ENCODE assay signal across 9 cellular contexts in the genomic region with DNA sequence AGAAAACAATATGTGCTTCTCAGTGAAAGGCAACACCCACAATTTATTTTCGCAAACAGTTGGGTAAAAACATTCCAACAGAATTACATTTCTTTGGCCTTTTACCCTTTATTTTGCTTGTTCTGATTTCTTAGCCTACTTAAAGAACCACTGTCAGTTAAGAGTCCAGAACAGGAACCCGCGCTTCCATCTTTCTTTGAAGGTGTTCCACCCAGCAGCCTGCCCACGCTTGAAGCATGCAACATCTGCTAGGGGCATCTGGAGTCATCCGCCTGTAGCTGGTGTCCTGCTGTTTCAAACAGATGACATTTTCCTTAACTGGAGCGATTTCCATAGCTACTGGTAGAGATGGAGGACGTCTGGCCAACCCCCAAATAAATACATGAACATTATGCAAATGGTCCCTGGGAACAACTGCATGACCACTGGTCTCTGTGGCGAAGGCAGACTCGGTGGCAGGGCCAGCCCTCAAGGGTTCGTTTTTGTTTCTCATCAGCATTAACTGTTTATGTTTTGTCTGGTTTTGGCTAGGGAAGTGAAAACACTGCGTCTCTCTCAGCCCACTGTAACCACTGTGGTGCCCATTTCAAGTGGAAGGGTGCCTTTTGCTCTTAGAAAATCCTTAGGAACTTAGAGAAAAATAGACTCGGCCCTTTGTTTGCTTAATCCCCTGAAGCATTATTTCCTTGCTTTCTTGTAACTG. TPM values are rescaled to one million over a fixed set of nuclear protein-coding genes. Genes with fewer than 3 reads are reported as not detected.
DNase-seq lines count a peak whose midpoint lies in the region; ATAC-seq and TF ChIP-seq lines count a peak whose summit lies in the region.
"Had no signal": no experiment of that assay in that cellular context is flagged by ENCODE, and none has a peak within 500 bp of the region (broad histone marks: within the 10 kb centered on the region; RNA-seq: fewer than 3 reads in every experiment).

No MANE protein-coding gene starts in this region.

- no peaks in the 10 kb centered on the region for H3K36me3 ChIP-seq in RWPE2 (ENCODE audit: low read depth)
- no peaks in the 10 kb centered on the region for H3K36me3 ChIP-seq in naive thymus-derived CD4-positive, alpha-beta T cell (ENCODE audit: control insufficient read depth in 2 of 3, insufficient read depth in 3 of 3, low read length in 3 of 3)

- POLR2A ChIA-PET in naive thymus-derived CD4-positive, alpha-beta T cell (lab: Charles Lee) = no interaction called here

- TF ChIP-seq CTCF in RWPE2 (IDR thresholded peaks at IDR 0.05; ENCODE audit: poor library complexity, severe bottlenecking) = no peak
- TF ChIP-seq CTCF in nephron progenitor cell (IDR thresholded peaks at IDR 0.05) = no peak
- no peak for TF ChIP-seq CTCF in type B pancreatic cell (conservative IDR thresholded peaks at IDR 0.05)

- H3K27ac Mint-ChIP-seq in nephron progenitor cell = peak overlapping the region; percentile 72
- H3K27ac Mint-ChIP-seq in naive thymus-derived CD4-positive, alpha-beta T cell = no peak overlapping the region
- no peak overlapping the region for H3K27ac Mint-ChIP-seq in type B pancreatic cell
- H3K27ac Mint-ChIP-seq: H9 had no signal

- H3K27me3 ChIP-seq in RWPE2 (ENCODE audit: insufficient read depth, poor library complexity, severe bottlenecking) = no peaks in the 10 kb centered on the region
- no peaks in the 10 kb centered on the region for H3K27me3 ChIP-seq in naive thymus-derived CD4-positive, alpha-beta T cell (ENCODE audit: control insufficient read depth in 2 of 2, insufficient read depth in 2 of 2, low read length in 2 of 2)

- CTCF ChIA-PET in naive thymus-derived CD4-positive, alpha-beta T cell (lab: Charles Lee) = no interaction called here

- intact Hi-C loops in naive thymus-derived CD4-positive, alpha-beta T cell (cut with micrococcal nuclease) = no loop called here

- H3K4me3 Mint-ChIP-seq in nephron progenitor cell = no peak overlapping the region
- peak overlapping the region in 1 of 10 donors; percentile 67 for H3K4me3 Mint-ChIP-seq in naive thymus-derived CD4-positive, alpha-beta T cell
- no peak overlapping the region for H3K4me3 Mint-ChIP-seq in type B pancreatic cell
- H3K4me3 Mint-ChIP-seq: H9 had no signal

- H3K9me3 ChIP-seq in RWPE2 (ENCODE audit: severe bottlenecking) = no peaks in the 10 kb centered on the region
- no peaks in the 10 kb centered on the region for H3K9me3 ChIP-seq in naive thymus-derived CD4-positive, alpha-beta T cell (ENCODE audit: control insufficient read depth in 2 of 3, low read length in 3 of 3)

- H3K9me3 Mint-ChIP-seq in nephron progenitor cell = peaks cover 23% of the 10 kb centered on the region
- peaks cover 0 to 6% (median 3%) of the 10 kb centered on the region in 11 donors for H3K9me3 Mint-ChIP-seq in naive thymus-derived CD4-positive, alpha-beta T cell
- H3K9me3 Mint-ChIP-seq in type B pancreatic cell = peaks cover 9% of the 10 kb centered on the region

- H3K4me3 ChIP-seq in RWPE2 (ENCODE audit: severe bottlenecking) = no peak overlapping the region
- no peak overlapping the region for H3K4me3 ChIP-seq in naive thymus-derived CD4-positive, alpha-beta T cell (ENCODE audit: low read length)

- peak overlapping the region; percentile 94 for H3K27ac ChIP-seq in RWPE2 (ENCODE audit: poor library complexity, severe bottlenecking)
- no peak overlapping the region for H3K27ac ChIP-seq in naive thymus-derived CD4-positive, alpha-beta T cell (ENCODE audit: low read depth, low read length)

- ATAC-seq in GM18861 (IDR thresholded peaks at IDR 0.05; ENCODE audit: unreplicated experiment) (peak; percentile 82), HG02759 (IDR thresholded peaks at IDR 0.05; ENCODE audit: unreplicated experiment) (peak; percentile 57), RWPE2 (ENCODE audit: low read depth) (no peak)
- ATAC-seq in naive thymus-derived CD4-positive, alpha-beta T cell = no peak

- DNase-seq in RWPE2 (ENCODE audit: low spot score) = no peak
- no peak for DNase-seq in nephron progenitor cell
- DNase-seq in naive thymus-derived CD4-positive, alpha-beta T cell = no peak
- no peak for DNase-seq in effector CD4-positive, alpha-beta T cell
- no peak for DNase-seq in NOMO-1 (lab: John Stamatoyannopoulos, UW; ENCODE audit: unreplicated experiment in 2 of 2)
- DNase-seq in type B pancreatic cell (ENCODE audit: extremely low spot score, unreplicated experiment) = no peak
- DNase-seq: H9 had no signal

- H3K36me3 Mint-ChIP-seq in nephron progenitor cell (ENCODE audit: low read depth) = peaks cover 67% of the 10 kb centered on the region
- H3K36me3 Mint-ChIP-seq in naive thymus-derived CD4-positive, alpha-beta T cell = peaks cover 0 to 3% (median 0%) of the 10 kb centered on the region in 5 donors
- H3K36me3 Mint-ChIP-seq in type B pancreatic cell = peaks cover 19% of the 10 kb centered on the region

- H3K27me3 Mint-ChIP-seq in nephron progenitor cell (ENCODE audit: low read depth, poor library complexity) (peaks cover 8% of the 10 kb centered on the region), type B pancreatic cell (peaks cover 3% of the 10 kb centered on the region)
- peaks cover 23 to 53% (median 39%) of the 10 kb centered on the region in 5 donors for H3K27me3 Mint-ChIP-seq in naive thymus-derived CD4-positive, alpha-beta T cell

- H3K4me1 Mint-ChIP-seq in nephron progenitor cell (peaks cover 70% of the 10 kb centered on the region), type B pancreatic cell (ENCODE audit: unreplicated experiment) (peaks cover 15% of the 10 kb centered on the region)
- H3K4me1 Mint-ChIP-seq in naive thymus-derived CD4-positive, alpha-beta T cell = peaks cover 0 to 8% (median 0%) of the 10 kb centered on the region in 7 donors

- H3K4me1 ChIP-seq in RWPE2 (ENCODE audit: insufficient read depth, poor library complexity, severe bottlenecking) = peaks cover 40% of the 10 kb centered on the region
- no peaks in the 10 kb centered on the region for H3K4me1 ChIP-seq in naive thymus-derived CD4-positive, alpha-beta T cell (ENCODE audit: control insufficient read depth in 2 of 2, insufficient read depth in 2 of 2, low read length in 2 of 2)

RNA-seq across cellular contexts. Expression of gene LAMA4, which starts 51.6 kb away (rescaled TPM):
- not detected for total RNA-seq in naive thymus-derived CD4-positive, alpha-beta T cell
- polyA plus RNA-seq in naive thymus-derived CD4-positive, alpha-beta T cell = not detected
- total RNA-seq in type B pancreatic cell (ENCODE audit: low replicate concordance) = 3.8 and 44.8 TPM in 2 replicates

Comparison
In these comparisons a context has a peak if more than half of its experiments do, and no peak if none do; other contexts are left out.
1. ATAC-seq: peak in GM18861 (single experiment) and HG02759 (single experiment); none in RWPE2 (single experiment) and naive thymus-derived CD4-positive, alpha-beta T cell (single experiment).